ENCODE assay signal across 1 cellular context in the genomic region with DNA sequence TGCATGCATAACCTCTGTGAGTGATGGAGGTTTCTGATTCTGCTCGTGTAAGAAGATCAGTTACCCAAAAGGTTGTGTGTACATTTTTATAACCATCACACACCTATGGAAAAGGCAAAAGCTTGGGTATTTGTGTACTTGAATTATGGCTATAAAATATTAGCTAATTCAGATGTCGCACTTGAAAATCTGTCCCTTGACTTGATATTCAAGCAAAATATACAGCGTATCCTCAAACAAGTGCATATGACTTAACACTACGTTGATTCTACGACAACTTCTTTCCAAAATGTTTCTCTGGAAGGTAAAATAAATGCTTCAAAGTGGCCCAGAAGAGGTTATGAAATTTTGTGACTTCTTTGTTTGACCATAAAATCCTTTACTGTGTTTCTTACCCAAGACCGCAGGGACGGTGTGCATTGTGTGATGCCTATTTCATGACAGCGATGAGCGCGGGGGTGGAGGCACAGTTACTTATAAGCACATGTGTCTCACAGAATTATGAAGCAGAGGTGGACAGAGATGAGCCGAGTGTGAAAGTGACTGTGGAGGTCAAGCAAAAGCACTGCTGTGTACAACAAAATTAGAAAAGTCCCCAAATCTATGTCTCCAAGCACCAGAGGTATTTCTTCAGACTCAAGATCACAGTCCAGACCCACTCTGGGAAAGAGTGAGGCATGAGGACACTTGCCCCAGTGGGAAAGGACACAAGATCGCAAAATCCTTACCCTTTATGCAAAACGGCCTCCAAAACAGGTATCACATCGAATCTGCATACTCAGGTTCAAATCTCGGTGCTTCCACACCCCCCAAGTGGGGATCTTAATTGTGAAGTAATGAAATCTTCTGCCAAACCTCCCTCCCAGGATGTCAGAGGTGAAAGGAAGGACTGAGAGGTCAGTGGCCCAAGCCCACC.
TF ChIP-seq lines count a peak whose summit lies in the region.

No MANE protein-coding gene starts in this region.

TF ChIP-seq in K562, 482 proteins besides CTCF, POLR2A, EP300 and RAD21 (continues in another document):
- TF ChIP-seq NR3C1 (CRISPR knock-in tag; IDR thresholded peaks at IDR 0.05) (no peak), CHD4 (IDR thresholded peaks at IDR 0.05; ENCODE audit: insufficient read depth, insufficient replicate concordance, low read depth, low read length, poor library complexity, severe bottlenecking) (no peak), MEIS2 (IDR thresholded peaks at IDR 0.05; ENCODE audit: partially characterized antibody) (peak; percentile 2), ZNF76 (CRISPR knock-in tag; IDR thresholded peaks at IDR 0.05; ENCODE audit: borderline replicate concordance) (no peak), U2AF2 (optimal IDR thresholded peaks at IDR 0.05; ENCODE audit: low read depth, low read length) (no peak), ZFX (CRISPR knock-in tag; IDR thresholded peaks at IDR 0.05) (0 out of 2 replicates have a peak, but pooled peaks have one; percentile 7), GATAD2A (IDR thresholded peaks at IDR 0.05) (no peak), HDGF (IDR thresholded peaks at IDR 0.05) (no peak), NR4A1 (CRISPR knock-in tag; IDR thresholded peaks at IDR 0.05) (no peak), NR4A1 (tag; IDR thresholded peaks at IDR 0.05) (no peak), EGR1 (conservative IDR thresholded peaks at IDR 0.05) (peak; percentile 91), CCAR2 (IDR thresholded peaks at IDR 0.05; ENCODE audit: low read depth, low read length) (no peak), ESRRA (IDR thresholded peaks at IDR 0.05; ENCODE audit: borderline replicate concordance, low read depth) (no peak), SIN3B (IDR thresholded peaks at IDR 0.05; ENCODE audit: low read depth) (no peak), ZNF146 (CRISPR knock-in tag; IDR thresholded peaks at IDR 0.05; ENCODE audit: unreplicated experiment) (no peak), CREBBP (IDR thresholded peaks at IDR 0.05; ENCODE audit: low read depth, low read length) (no peak), ZEB2 (IDR thresholded peaks at IDR 0.05) (no peak; the same call in 1 of the 2 replicates), FOXA3 (CRISPR knock-in tag; conservative IDR thresholded peaks at IDR 0.05 in 1 of 2, IDR thresholded peaks at IDR 0.05 in 1 of 2) (no peak), CEBPG (CRISPR knock-in tag; IDR thresholded peaks at IDR 0.05) (no peak), CEBPG (tag; conservative IDR thresholded peaks at IDR 0.05 in 1 of 2, IDR thresholded peaks at IDR 0.05 in 1 of 2) (peak in 1 of 2 experiments; percentile 8; a peak in 1 of 4 replicates), ZNF79 (CRISPR knock-in tag; IDR thresholded peaks at IDR 0.05; ENCODE audit: low read depth) (no peak), HIVEP1 (CRISPR knock-in tag; IDR thresholded peaks at IDR 0.05) (no peak), BCOR (IDR thresholded peaks at IDR 0.05) (no peak), ZNF253 (CRISPR knock-in tag; conservative IDR thresholded peaks at IDR 0.05) (no peak), ZNF395 (CRISPR knock-in tag; IDR thresholded peaks at IDR 0.05) (0 out of 2 replicates have a peak, but pooled peaks have one; percentile 35), MAFK (IDR thresholded peaks at IDR 0.05; ENCODE audit: low read length) (no peak), ZFP30 (CRISPR knock-in tag; IDR thresholded peaks at IDR 0.05; ENCODE audit: borderline replicate concordance) (no peak), ZNF75A (CRISPR knock-in tag; IDR thresholded peaks at IDR 0.05) (no peak), PHTF2 (CRISPR knock-in tag; IDR thresholded peaks at IDR 0.05) (no peak), KDM1A (IDR thresholded peaks at IDR 0.05) (no peak; a peak in 1 of 4 replicates), SPI1 (IDR thresholded peaks at IDR 0.05; ENCODE audit: borderline replicate concordance, low read depth, low read length) (no peak), KDM5B (IDR thresholded peaks at IDR 0.05; ENCODE audit: insufficient replicate concordance, low read depth, low read length) (peak; percentile 29), CBX1 (IDR thresholded peaks at IDR 0.05; ENCODE audit: low read depth) (no peak), ZNF740 (CRISPR knock-in tag; IDR thresholded peaks at IDR 0.05) (no peak; the same call in 1 of the 2 replicates), ZNF740 (tag; IDR thresholded peaks at IDR 0.05) (0 out of 4 replicates have a peak, but pooled peaks of 1 of the 2 experiments have one; percentile 13), L3MBTL2 (IDR thresholded peaks at IDR 0.05) (peak; percentile 53), NCOA2 (IDR thresholded peaks at IDR 0.05; ENCODE audit: partially characterized antibody in 2 of 2) (no peak), HMG20A (CRISPR knock-in tag; conservative IDR thresholded peaks at IDR 0.05) (no peak), C11orf30 (IDR thresholded peaks at IDR 0.05; ENCODE audit: low read depth) (no peak), MYC (IDR thresholded peaks at IDR 0.05; ENCODE audit: low read depth, low read length) (peak; percentile 36; the same call in 1 of the 2 replicates), MYC (CRISPR knock-in tag; IDR thresholded peaks at IDR 0.05; ENCODE audit: borderline replicate concordance, low read depth) (no peak), PHB (CRISPR knock-in tag; IDR thresholded peaks at IDR 0.05) (no peak), RBBP5 (IDR thresholded peaks at IDR 0.05; ENCODE audit: borderline replicate concordance, insufficient read depth, low read length, poor library complexity, severe bottlenecking) (peak; percentile 12), HLTF (IDR thresholded peaks at IDR 0.05) (no peak), ZC3H11A (IDR thresholded peaks at IDR 0.05; ENCODE audit: low read depth, low read length) (no peak), ZNF143 (CRISPR knock-in tag; IDR thresholded peaks at IDR 0.05) (no peak), PRMT5 (CRISPR knock-in tag; IDR thresholded peaks at IDR 0.05) (no peak), TAF9B (IDR thresholded peaks at IDR 0.05; ENCODE audit: partially characterized antibody) (no peak), ZNF445 (CRISPR knock-in tag; IDR thresholded peaks at IDR 0.05; ENCODE audit: low read depth) (no peak), ZNF785 (CRISPR knock-in tag; IDR thresholded peaks at IDR 0.05) (no peak), ARID1B (IDR thresholded peaks at IDR 0.05) (no peak), JUND (IDR thresholded peaks at IDR 0.05; ENCODE audit: borderline replicate concordance, low read depth, low read length) (0 out of 2 replicates have a peak, but pooled peaks have one; percentile 28), JUND (tag; IDR thresholded peaks at IDR 0.05; ENCODE audit: borderline replicate concordance, low read depth, low read length) (no peak), NFIC (IDR thresholded peaks at IDR 0.05) (no peak), FOXP1 (CRISPR knock-in tag; IDR thresholded peaks at IDR 0.05) (0 out of 2 replicates have a peak, but pooled peaks have one; percentile 11), HEY1 (CRISPR knock-in tag; IDR thresholded peaks at IDR 0.05; ENCODE audit: borderline replicate concordance) (no peak), CHD1 (IDR thresholded peaks at IDR 0.05; ENCODE audit: low read length) (peak; percentile 64), HDAC1 (IDR thresholded peaks at IDR 0.05) (peak in 1 of 2 experiments; percentile 66; a peak in 2 of 4 replicates), AFF4 (CRISPR knock-in tag; IDR thresholded peaks at IDR 0.05) (no peak), HOXB6 (CRISPR knock-in tag; IDR thresholded peaks at IDR 0.05; ENCODE audit: borderline replicate concordance) (no peak), TCF3 (CRISPR knock-in tag; IDR thresholded peaks at IDR 0.05) (0 out of 2 replicates have a peak, but pooled peaks have one; percentile 16), BACH1 (tag; IDR thresholded peaks at IDR 0.05) (no peak), ZBTB17 (CRISPR knock-in tag; IDR thresholded peaks at IDR 0.05) (no peak), SMARCB1 (IDR thresholded peaks at IDR 0.05; ENCODE audit: insufficient read length, low read depth) (no peak), ZNF444 (CRISPR knock-in tag; IDR thresholded peaks at IDR 0.05) (no peak), ZC3H4 (CRISPR knock-in tag; IDR thresholded peaks at IDR 0.05; ENCODE audit: borderline replicate concordance) (no peak)
- TF ChIP-seq, protein P1, sequence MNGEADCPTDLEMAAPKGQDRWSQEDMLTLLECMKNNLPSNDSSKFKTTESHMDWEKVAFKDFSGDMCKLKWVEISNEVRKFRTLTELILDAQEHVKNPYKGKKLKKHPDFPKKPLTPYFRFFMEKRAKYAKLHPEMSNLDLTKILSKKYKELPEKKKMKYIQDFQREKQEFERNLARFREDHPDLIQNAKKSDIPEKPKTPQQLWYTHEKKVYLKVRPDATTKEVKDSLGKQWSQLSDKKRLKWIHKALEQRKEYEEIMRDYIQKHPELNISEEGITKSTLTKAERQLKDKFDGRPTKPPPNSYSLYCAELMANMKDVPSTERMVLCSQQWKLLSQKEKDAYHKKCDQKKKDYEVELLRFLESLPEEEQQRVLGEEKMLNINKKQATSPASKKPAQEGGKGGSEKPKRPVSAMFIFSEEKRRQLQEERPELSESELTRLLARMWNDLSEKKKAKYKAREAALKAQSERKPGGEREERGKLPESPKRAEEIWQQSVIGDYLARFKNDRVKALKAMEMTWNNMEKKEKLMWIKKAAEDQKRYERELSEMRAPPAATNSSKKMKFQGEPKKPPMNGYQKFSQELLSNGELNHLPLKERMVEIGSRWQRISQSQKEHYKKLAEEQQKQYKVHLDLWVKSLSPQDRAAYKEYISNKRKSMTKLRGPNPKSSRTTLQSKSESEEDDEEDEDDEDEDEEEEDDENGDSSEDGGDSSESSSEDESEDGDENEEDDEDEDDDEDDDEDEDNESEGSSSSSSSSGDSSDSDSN (IDR thresholded peaks at IDR 0.05; ENCODE audit: borderline replicate concordance in 1 of 2, low read depth in 2 of 2, low read length in 2 of 2): no peak
- TF ChIP-seq, protein P2, sequence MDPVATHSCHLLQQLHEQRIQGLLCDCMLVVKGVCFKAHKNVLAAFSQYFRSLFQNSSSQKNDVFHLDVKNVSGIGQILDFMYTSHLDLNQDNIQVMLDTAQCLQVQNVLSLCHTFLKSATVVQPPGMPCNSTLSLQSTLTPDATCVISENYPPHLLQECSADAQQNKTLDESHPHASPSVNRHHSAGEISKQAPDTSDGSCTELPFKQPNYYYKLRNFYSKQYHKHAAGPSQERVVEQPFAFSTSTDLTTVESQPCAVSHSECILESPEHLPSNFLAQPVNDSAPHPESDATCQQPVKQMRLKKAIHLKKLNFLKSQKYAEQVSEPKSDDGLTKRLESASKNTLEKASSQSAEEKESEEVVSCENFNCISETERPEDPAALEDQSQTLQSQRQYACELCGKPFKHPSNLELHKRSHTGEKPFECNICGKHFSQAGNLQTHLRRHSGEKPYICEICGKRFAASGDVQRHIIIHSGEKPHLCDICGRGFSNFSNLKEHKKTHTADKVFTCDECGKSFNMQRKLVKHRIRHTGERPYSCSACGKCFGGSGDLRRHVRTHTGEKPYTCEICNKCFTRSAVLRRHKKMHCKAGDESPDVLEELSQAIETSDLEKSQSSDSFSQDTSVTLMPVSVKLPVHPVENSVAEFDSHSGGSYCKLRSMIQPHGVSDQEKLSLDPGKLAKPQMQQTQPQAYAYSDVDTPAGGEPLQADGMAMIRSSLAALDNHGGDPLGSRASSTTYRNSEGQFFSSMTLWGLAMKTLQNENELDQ (CRISPR knock-in tag; IDR thresholded peaks at IDR 0.05; ENCODE audit: borderline replicate concordance): no peak
- TF ChIP-seq, protein P3, sequence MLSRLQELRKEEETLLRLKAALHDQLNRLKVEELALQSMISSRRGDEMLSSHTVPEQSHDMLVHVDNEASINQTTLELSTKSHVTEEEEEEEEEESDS (CRISPR knock-in tag; IDR thresholded peaks at IDR 0.05): no peak
- TF ChIP-seq, protein P4, sequence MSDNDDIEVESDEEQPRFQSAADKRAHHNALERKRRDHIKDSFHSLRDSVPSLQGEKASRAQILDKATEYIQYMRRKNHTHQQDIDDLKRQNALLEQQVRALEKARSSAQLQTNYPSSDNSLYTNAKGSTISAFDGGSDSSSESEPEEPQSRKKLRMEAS (CRISPR knock-in tag; IDR thresholded peaks at IDR 0.05): peak; percentile 43; the same call in 1 of the 2 replicates
